In the genomic region with DNA sequence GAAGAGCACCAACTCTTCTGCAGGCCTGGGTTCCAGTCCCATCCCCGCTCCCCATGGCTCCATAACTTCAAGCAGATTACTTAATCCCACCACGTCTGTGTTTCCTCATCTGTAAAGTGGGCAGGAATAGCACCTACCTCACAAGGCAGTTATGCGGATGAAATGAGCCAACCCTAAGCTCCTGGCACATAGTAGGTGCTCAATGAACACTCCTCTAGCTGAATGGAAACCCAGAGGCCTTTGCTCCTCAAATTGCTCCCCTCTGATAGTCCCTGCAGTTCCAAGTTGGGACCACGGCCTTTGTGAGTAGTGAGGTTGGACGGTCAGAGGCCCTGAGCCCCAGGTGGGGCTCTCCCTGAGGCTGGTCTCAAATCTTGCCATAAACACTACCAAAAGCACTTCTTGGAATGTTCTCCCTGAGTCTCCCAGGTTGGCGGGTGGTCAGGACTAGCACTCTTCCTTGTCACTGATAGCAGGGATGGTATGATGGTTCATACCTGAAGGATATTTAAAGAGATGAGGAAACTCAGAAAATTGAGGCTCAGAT, we compare ENCODE assay signal across 21 cellular contexts. TPM values are rescaled to one million over a fixed set of nuclear protein-coding genes. Genes with fewer than 3 reads are reported as not detected.
DNase-seq lines count a peak whose midpoint lies in the region; ATAC-seq, FAIRE-seq and TF ChIP-seq lines count a peak whose summit lies in the region.
"Had no signal": no experiment of that assay in that cellular context is flagged by ENCODE, and none has a peak within 500 bp of the region (broad histone marks: within the 10 kb centered on the region; RNA-seq: fewer than 3 reads in every experiment).

No MANE protein-coding gene starts in this region.

- no peak overlapping the region for H2AFZ ChIP-seq in HepG2 (ENCODE audit: low read length)

- H3K9ac ChIP-seq in HepG2 (ENCODE audit: insufficient read depth, low read depth, low read length) = no peak overlapping the region
- H3K9ac ChIP-seq: KMS-11 had no signal

- intact Hi-C loops in Right ventricle myocardium superior (cut with DNase I) = no loop called here
- intact Hi-C loops in left ventricle myocardium superior (cut with micrococcal nuclease) = no loop called here
- intact Hi-C loops in HepG2 (cut with micrococcal nuclease; ENCODE audit: unreplicated experiment) = no loop called here
- intact Hi-C loops in psoas muscle (cut with DNase I) = no loop called here

- POLR2A ChIA-PET in HepG2 (lab: Yijun Ruan, JAX) = no interaction called here

- no TSS peak for BruUV-seq in HepG2 (replicated peaks; lab: Mats Ljungman, UMichigan)

- TF ChIP-seq CTCF in HepG2 (CRISPR knock-in tag; IDR thresholded peaks at IDR 0.05) (no peak), psoas muscle (IDR thresholded peaks at IDR 0.05) (no peak)

- no peaks in the 10 kb centered on the region for H4K20me1 ChIP-seq in HepG2 (ENCODE audit: insufficient read depth, low read length)

- CTCF ChIA-PET in HepG2 (lab: Yijun Ruan, JAX; ENCODE audit: low intra/inter-chr PET ratio, low total read pairs) = no interaction called here

- H3K4me1 ChIP-seq in HepG2 (ENCODE audit: insufficient read depth, low read length) (peaks cover 26% of the 10 kb centered on the region), psoas muscle (peaks cover 51% of the 10 kb centered on the region)

- H3K36me3 ChIP-seq in HepG2 (replicated peaks in 1 of 2; ENCODE audit: control insufficient read depth in 1 of 2, insufficient read depth in 2 of 2, low read length in 2 of 2) (no peaks in the 10 kb centered on the region), psoas muscle (ENCODE audit: insufficient read depth in 1 of 2, low read depth in 1 of 2) (no peaks in the 10 kb centered on the region)

- in situ Hi-C loops in HepG2 (cut with HindIII; ENCODE audit: extremely low pct_ligation_motif_present, low pct_unique_long_range_greater_than_20kb) = no loop called here

- TF ChIP-seq POLR2A in HepG2 (IDR thresholded peaks at IDR 0.05; ENCODE audit: insufficient read depth in 1 of 2, low read depth in 2 of 2, low read length in 2 of 2) = no peak

- ATAC-seq in Right ventricle myocardium superior (ENCODE audit: poor library complexity) (no peak), left ventricle myocardium superior (no peak), HepG2 (no peak), psoas muscle (no peak)
- ATAC-seq: PC-3 had no signal

- H3K4me2 ChIP-seq in HepG2 (ENCODE audit: low read depth, low read length) = no peak overlapping the region
- H3K4me2 ChIP-seq: KMS-11 had no signal

- H3K27me3 ChIP-seq in HepG2 (ENCODE audit: control insufficient read depth in 1 of 2, insufficient read depth in 2 of 2, low read length in 2 of 2) (peaks cover 4 to 16% of the 10 kb centered on the region in 2 experiments; a peak in 3 of 5 replicates), psoas muscle (ENCODE audit: insufficient read depth in 3 of 3, low read length in 2 of 3) (no peaks in the 10 kb centered on the region)

- H3K79me2 ChIP-seq in HepG2 (ENCODE audit: insufficient read depth, low read length) = no peaks in the 10 kb centered on the region

- H3K27ac ChIP-seq in HepG2 (ENCODE audit: extremely low read length, insufficient read depth, low read length) (no peak overlapping the region), psoas muscle (peak overlapping the region; percentile 46)
- H3K27ac ChIP-seq: KMS-11 had no signal

- H3K9me3 ChIP-seq in HepG2 (ENCODE audit: low read length) (no peaks in the 10 kb centered on the region), psoas muscle (no peaks in the 10 kb centered on the region)

- H3K4me3 ChIP-seq in HepG2 (replicated peaks in 1 of 3; ENCODE audit: insufficient read depth in 1 of 3, low read depth in 2 of 3, low read length in 3 of 3) (no peak overlapping the region), psoas muscle (no peak overlapping the region)

- FAIRE-seq in HepG2 (lab: Jason Lieb, UNC) = no peak
- no peak for FAIRE-seq in HTR-8/SVneo (lab: Jason Lieb, UNC)
- FAIRE-seq: GM12891, GM19239 had no signal

- no peak for TF ChIP-seq RAD21 in HepG2 (CRISPR knock-in tag; IDR thresholded peaks at IDR 0.05)

- WGBS in HepG2 (ENCODE audit: low lambda C conversion rate) = 34% methylated on average over 4 of the region's 6 CpGs
- 86 to 92% (median 89%) methylated on average over 6 of the region's 6 CpGs for WGBS in psoas muscle, 3 donors

- no peak for TF ChIP-seq EP300 in HepG2 (IDR thresholded peaks at IDR 0.05; ENCODE audit: low read depth in 2 of 2, low read length in 2 of 2)
- TF ChIP-seq EP300 in HepG2 (CRISPR knock-in tag; IDR thresholded peaks at IDR 0.05; ENCODE audit: borderline replicate concordance) = no peak

- DNase-seq in Right ventricle myocardium superior = peak; percentile 16
- no peak for DNase-seq in left ventricle myocardium superior
- DNase-seq in HepG2 (ENCODE audit: low spot score) = no peak
- peak in 1 of 2 donors; percentile 4 for DNase-seq in psoas muscle
- DNase-seq in T-helper 9 cell = no peak
- DNase-seq in NCI-H187 (lab: John Stamatoyannopoulos, UW) = no peak
- DNase-seq in AML-193 (lab: John Stamatoyannopoulos, UW) = no peak
- DNase-seq in HTR-8/SVneo (ENCODE audit: insufficient read length, low spot score) = no peak
- DNase-seq: 8988T, GOT3, NCI-H1092 treated with DMSO at 0.1 percent for 48 hours, NCI-H187 treated with DMSO at 0.1 percent for 48 hours, NCI-H2171, NCI-H446 treated with DMSO at 0.1 percent for 48 hours, NCI-H748 treated with DMSO at 0.1 percent for 48 hours, PC-3 had no signal

TF ChIP-seq in HepG2, 621 proteins besides CTCF, POLR2A, EP300 and RAD21 (continues in another document):
- TF ChIP-seq, protein P1, sequence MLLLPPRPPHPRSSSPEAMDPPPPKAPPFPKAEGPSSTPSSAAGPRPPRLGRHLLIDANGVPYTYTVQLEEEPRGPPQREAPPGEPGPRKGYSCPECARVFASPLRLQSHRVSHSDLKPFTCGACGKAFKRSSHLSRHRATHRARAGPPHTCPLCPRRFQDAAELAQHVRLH (CRISPR knock-in tag; IDR thresholded peaks at IDR 0.05; ENCODE audit: borderline replicate concordance, low read depth) = no peak
- TF ChIP-seq NFYB (CRISPR knock-in tag; IDR thresholded peaks at IDR 0.05) = no peak

RNA-seq across cellular contexts. Expression of gene SYNPO, which starts 35.5 kb away (rescaled TPM):
- total RNA-seq in Right ventricle myocardium superior (645 TPM), left ventricle myocardium superior (675 TPM), HepG2 (2016; rRNA removed; fragmentation: Illumina TruSeq; extraction: Trizol) (0.09 and 0.22 TPM in 2 replicates), psoas muscle (100 to 1,000 TPM; 447 to 745 (median 673) TPM)
- total RNA-seq in HepG2 (2016; cell fraction: cytosol; rRNA removed; fragmentation: Illumina TruSeq; extraction: Trizol; ENCODE audit: low read depth) = under 0.01 TPM in 1 of 2 replicates, not detected in the other
- 0.04 and 0.09 TPM in 2 replicates for total RNA-seq in HepG2 (2016; cell fraction: insoluble cytoplasmic fraction; rRNA removed; fragmentation: Illumina TruSeq; extraction: Trizol)
- total RNA-seq in HepG2 (2016; cell fraction: membrane; rRNA removed; fragmentation: Illumina TruSeq; extraction: Trizol) = 0.10 and 0.12 TPM in 2 replicates
- total RNA-seq in HepG2 (2016; cell fraction: nucleus; rRNA removed; fragmentation: Illumina TruSeq; extraction: Trizol) = 0.16 and 0.25 TPM in 2 replicates
- polyA plus RNA-seq in HepG2 (2011; rRNA removed) (0.05 and 0.30 TPM in 2 replicates), psoas muscle (100 to 1,000 TPM; 136 to 855 (median 503) TPM)
- polyA plus RNA-seq in HepG2 (2011; cell fraction: cytosol; rRNA removed) = 0.04 and 0.07 TPM in 2 replicates
- polyA plus RNA-seq in HepG2 (2011; cell fraction: nucleus; rRNA removed) = 0.33 and 0.42 TPM in 2 replicates
- 0.07 and 0.19 TPM in 2 replicates for polyA plus RNA-seq in HepG2 (2012)
- polyA plus RNA-seq in HepG2 (2016; cell fraction: cytosol; fragmentation: Illumina TruSeq; extraction: Trizol; ENCODE audit: low read depth) = 0.02 and 0.03 TPM in 2 replicates
- polyA plus RNA-seq in HepG2 (2016; cell fraction: insoluble cytoplasmic fraction; fragmentation: Illumina TruSeq; extraction: Trizol; ENCODE audit: low read depth) = 0.15 and 0.20 TPM in 2 replicates
- polyA plus RNA-seq in HepG2 (2016; cell fraction: membrane; fragmentation: Illumina TruSeq; extraction: Trizol; ENCODE audit: low read depth) = 0.03 and 0.05 TPM in 2 replicates
- 0.30 and 0.49 TPM in 2 replicates for polyA plus RNA-seq in HepG2 (2016; cell fraction: nucleus; fragmentation: Illumina TruSeq; extraction: Trizol; ENCODE audit: insufficient read depth, low read depth)
- 0.46 and 18.5 TPM in 2 replicates for polyA minus RNA-seq in HepG2 (2011; rRNA and poly(A)+ RNA removed; ENCODE audit: low replicate concordance)
- 0.30 and 0.70 TPM in 2 replicates for polyA minus RNA-seq in HepG2 (2011; cell fraction: cytosol; rRNA and poly(A)+ RNA removed)
- polyA minus RNA-seq in HepG2 (2011; cell fraction: nucleus; rRNA and poly(A)+ RNA removed) = 0.39 and 0.62 TPM in 2 replicates
- polyA plus RNA-seq: CD14-positive monocyte had no signal

RNA-seq across cellular contexts. Expression of gene MYOZ3, which starts 56.1 kb away (rescaled TPM):
- total RNA-seq in Right ventricle myocardium superior (4.0 TPM), left ventricle myocardium superior (3.2 TPM), HepG2 (2016; rRNA removed; fragmentation: Illumina TruSeq; extraction: Trizol) (not detected in 2 replicates), psoas muscle (100 to 1,000 TPM in 1 of 4 donors, 10 to 100 TPM in 3; 29.7 to 110 (median 31.7) TPM)
- not detected in 2 replicates for total RNA-seq in HepG2 (2016; cell fraction: cytosol; rRNA removed; fragmentation: Illumina TruSeq; extraction: Trizol; ENCODE audit: low read depth)
- not detected in 2 replicates for total RNA-seq in HepG2 (2016; cell fraction: insoluble cytoplasmic fraction; rRNA removed; fragmentation: Illumina TruSeq; extraction: Trizol)
- not detected in 2 replicates for total RNA-seq in HepG2 (2016; cell fraction: membrane; rRNA removed; fragmentation: Illumina TruSeq; extraction: Trizol)
- total RNA-seq in HepG2 (2016; cell fraction: nucleus; rRNA removed; fragmentation: Illumina TruSeq; extraction: Trizol) = not detected in 2 replicates
- polyA plus RNA-seq in HepG2 (2011; rRNA removed) (0.05 TPM in 1 of 2 replicates, not detected in the other), psoas muscle (10 to 100 TPM in 2 of 3 donors, 1 to 10 TPM in 1; 3.0 to 14.5 (median 14.5) TPM)
- polyA plus RNA-seq in HepG2 (2011; cell fraction: cytosol; rRNA removed) = not detected in 2 replicates
- not detected in 2 replicates for polyA plus RNA-seq in HepG2 (2011; cell fraction: nucleus; rRNA removed)
- 0.05 TPM in 1 of 2 replicates, not detected in the other for polyA plus RNA-seq in HepG2 (2012)
- polyA plus RNA-seq in HepG2 (2016; cell fraction: cytosol; fragmentation: Illumina TruSeq; extraction: Trizol; ENCODE audit: low read depth) = not detected in 2 replicates
- polyA plus RNA-seq in HepG2 (2016; cell fraction: insoluble cytoplasmic fraction; fragmentation: Illumina TruSeq; extraction: Trizol; ENCODE audit: low read depth) = not detected in 2 replicates
- polyA plus RNA-seq in HepG2 (2016; cell fraction: membrane; fragmentation: Illumina TruSeq; extraction: Trizol; ENCODE audit: low read depth) = not detected in 2 replicates
- polyA plus RNA-seq in HepG2 (2016; cell fraction: nucleus; fragmentation: Illumina TruSeq; extraction: Trizol; ENCODE audit: insufficient read depth, low read depth) = not detected in 2 replicates
- polyA minus RNA-seq in HepG2 (2011; rRNA and poly(A)+ RNA removed; ENCODE audit: low replicate concordance) = 0.05 TPM in 1 of 2 replicates, not detected in the other
- polyA minus RNA-seq in HepG2 (2011; cell fraction: cytosol; rRNA and poly(A)+ RNA removed) = not detected in 2 replicates
- not detected in 2 replicates for polyA minus RNA-seq in HepG2 (2011; cell fraction: nucleus; rRNA and poly(A)+ RNA removed)
- total RNA-seq: MCF 10A, PC-3 had no signal
- polyA plus RNA-seq: CD14-positive monocyte had no signal

Comparison
In these comparisons a context has a peak if more than half of its experiments do, and no peak if none do; other contexts are left out.
1. RNA of gene SYNPO, which starts 35.5 kb away (total RNA-seq): 447 to 745 TPM in psoas muscle, 675 TPM in left ventricle myocardium superior (single experiment) and 645 TPM in Right ventricle myocardium superior (single experiment); under 0.01 to 0.25 TPM in HepG2; every median in the first group is over 100 times any median in the second.